20 cellular contexts compared by ENCODE assay signal in genomic region chr7:73376671-73377412, GRCh38. TPM values are rescaled to one million over a fixed set of nuclear protein-coding genes. Genes with fewer than 3 reads are reported as not detected.
DNase-seq lines count a peak whose midpoint lies in the region; ATAC-seq and TF ChIP-seq lines count a peak whose summit lies in the region.
"Had no signal": no experiment of that assay in that cellular context is flagged by ENCODE, and none has a peak within 500 bp of the region (broad histone marks: within the 10 kb centered on the region; RNA-seq: fewer than 3 reads in every experiment).

No MANE protein-coding gene starts in this region.

- no peak overlapping the region for H3K4me3 ChIP-seq in neuronal stem cell (ENCODE audit: low read length in 2 of 2)
- H3K4me3 ChIP-seq in upper lobe of right lung, result no peak overlapping the region
- H3K4me3 ChIP-seq in sigmoid colon, result no peak overlapping the region
- H3K4me3 ChIP-seq: BLaER1, GM23248 had no signal

- no peak for TF ChIP-seq POLR2A in sigmoid colon (IDR thresholded peaks at IDR 0.05)

- H3K79me1 ChIP-seq in neuronal stem cell (ENCODE audit: low read depth, low read length), result no peaks in the 10 kb centered on the region

- no peak overlapping the region for H2BK15ac ChIP-seq in neuronal stem cell (ENCODE audit: low read length)

- no peak for DNase-seq in activated naive CD4-positive, alpha-beta T cell treated with anti-CD3 and anti-CD28 coated beads, Interleukin-2, amount 50 U/mL, for 72 hours (ENCODE audit: low spot score in 2 of 2)
- no peak for DNase-seq in WTC11 (ENCODE audit: low spot score)
- DNase-seq in neuronal stem cell (ENCODE audit: low spot score), result no peak
- no peak for DNase-seq in upper lobe of right lung
- no peak for DNase-seq in sigmoid colon
- DNase-seq: Calu3; CD4-positive, alpha-beta memory T cell; DMS79 treated with DMSO at 0.1 percent for 48 hours; GF-D8; GM23248; HCEC 1CT had no signal

- H3K27me3 ChIP-seq in neuronal stem cell (ENCODE audit: control insufficient read depth in 3 of 3, insufficient read depth in 3 of 3, low read depth in 1 of 3, low read length in 3 of 3) (peaks cover 0 to 8% (median 0%) of the 10 kb centered on the region in 3 experiments), upper lobe of right lung (peaks cover 17% of the 10 kb centered on the region), sigmoid colon (peaks cover 8 to 24% (median 21%) of the 10 kb centered on the region in 3 donors)

- intact Hi-C loops in upper lobe of right lung (cut with DNase I) (no loop called here), sigmoid colon (cut with DNase I) (no loop called here)

- peaks cover 17% of the 10 kb centered on the region for H3K27me3 Mint-ChIP-seq in activated naive CD4-positive, alpha-beta T cell treated with anti-CD3 and anti-CD28 coated beads, Interleukin-2, amount 50 U/mL, for 24 hours
- peaks cover 7% of the 10 kb centered on the region for H3K27me3 Mint-ChIP-seq in WTC11 (ENCODE audit: low read depth)

- H2AK5ac ChIP-seq in neuronal stem cell (ENCODE audit: low read depth, low read length), result peak overlapping the region; percentile 70

- no peak overlapping the region for H2AFZ ChIP-seq in neuronal stem cell (ENCODE audit: low read length)
- H2AFZ ChIP-seq: GM23248 had no signal

- no peak overlapping the region for H2BK12ac ChIP-seq in neuronal stem cell (ENCODE audit: low read length)

- H3K27ac Mint-ChIP-seq in activated naive CD4-positive, alpha-beta T cell treated with anti-CD3 and anti-CD28 coated beads, Interleukin-2, amount 50 U/mL, for 24 hours, result no peak overlapping the region
- no peak overlapping the region for H3K27ac Mint-ChIP-seq in activated naive CD4-positive, alpha-beta T cell treated with anti-CD3 and anti-CD28 coated beads, Interleukin-2, amount 50 U/mL, for 72 hours
- no peak overlapping the region for H3K27ac Mint-ChIP-seq in WTC11
- H3K27ac Mint-ChIP-seq: CD14-positive monocyte; CD4-positive, alpha-beta memory T cell had no signal

- H3K9ac ChIP-seq in neuronal stem cell (ENCODE audit: low read depth, low read length, poor library complexity), result no peak overlapping the region
- H3K9ac ChIP-seq: BLaER1, GM23248 had no signal

- peaks cover 2% of the 10 kb centered on the region for H3K36me3 Mint-ChIP-seq in activated naive CD4-positive, alpha-beta T cell treated with anti-CD3 and anti-CD28 coated beads, Interleukin-2, amount 50 U/mL, for 24 hours
- H3K36me3 Mint-ChIP-seq in activated naive CD4-positive, alpha-beta T cell treated with anti-CD3 and anti-CD28 coated beads, Interleukin-2, amount 50 U/mL, for 72 hours, result no peaks in the 10 kb centered on the region
- H3K36me3 Mint-ChIP-seq in WTC11, result no peaks in the 10 kb centered on the region
- H3K36me3 Mint-ChIP-seq: CD4-positive, alpha-beta memory T cell had no signal

- H3K36me3 ChIP-seq in neuronal stem cell (replicated peaks in 1 of 2; ENCODE audit: control insufficient read depth in 2 of 2, insufficient read depth in 2 of 2, low read length in 2 of 2), result no peaks in the 10 kb centered on the region
- no peaks in the 10 kb centered on the region for H3K36me3 ChIP-seq in upper lobe of right lung
- H3K36me3 ChIP-seq in sigmoid colon, result no peaks in the 10 kb centered on the region
- H3K36me3 ChIP-seq: BLaER1 had no signal

- TF ChIP-seq EP300 in sigmoid colon (IDR thresholded peaks at IDR 0.05), result no peak

- peak overlapping the region; percentile 7 for H3K4me3 Mint-ChIP-seq in activated naive CD4-positive, alpha-beta T cell treated with anti-CD3 and anti-CD28 coated beads, Interleukin-2, amount 50 U/mL, for 24 hours
- H3K4me3 Mint-ChIP-seq in WTC11, result peak overlapping the region; percentile 41

- no peak overlapping the region for H3K4ac ChIP-seq in neuronal stem cell (ENCODE audit: low read length)

- peak overlapping the region; percentile 70 for H3K18ac ChIP-seq in neuronal stem cell (ENCODE audit: low read length)

- TF ChIP-seq CTCF in WTC11 (IDR thresholded peaks at IDR 0.05), result no peak
- TF ChIP-seq CTCF in upper lobe of right lung (IDR thresholded peaks at IDR 0.05), result no peak
- no peak for TF ChIP-seq CTCF in sigmoid colon (IDR thresholded peaks at IDR 0.05)

- no peak overlapping the region for H4K91ac ChIP-seq in neuronal stem cell (ENCODE audit: low read depth, low read length, poor library complexity)

- H2BK120ac ChIP-seq in neuronal stem cell (ENCODE audit: low read depth, low read length), result no peak overlapping the region

- no peaks in the 10 kb centered on the region for H3K4me1 ChIP-seq in neuronal stem cell (ENCODE audit: control insufficient read depth in 2 of 2, insufficient read depth in 1 of 2, low read depth in 1 of 2, low read length in 2 of 2)
- no peaks in the 10 kb centered on the region for H3K4me1 ChIP-seq in upper lobe of right lung
- peaks cover 0 to 8% (median 3%) of the 10 kb centered on the region in 4 donors for H3K4me1 ChIP-seq in sigmoid colon
- H3K4me1 ChIP-seq: BLaER1 had no signal

- H3K9me3 ChIP-seq in neuronal stem cell (replicated peaks in 1 of 2; ENCODE audit: control insufficient read depth in 2 of 2, insufficient read depth in 1 of 2, low read depth in 1 of 2, low read length in 2 of 2) (no peaks in the 10 kb centered on the region), upper lobe of right lung (no peaks in the 10 kb centered on the region), sigmoid colon (no peaks in the 10 kb centered on the region)

- no peak overlapping the region for H3K4me2 ChIP-seq in neuronal stem cell (ENCODE audit: insufficient read depth, low read length, poor library complexity, severe bottlenecking)
- H3K4me2 ChIP-seq: BLaER1 had no signal

- no peak overlapping the region for H2BK5ac ChIP-seq in neuronal stem cell (ENCODE audit: low read length)

- POLR2A ChIA-PET in WTC11 (lab: Charles Lee), result no interaction called here

- H3K23ac ChIP-seq in neuronal stem cell (ENCODE audit: low read depth, low read length, poor library complexity), result no peak overlapping the region

- no peaks in the 10 kb centered on the region for H3K4me1 Mint-ChIP-seq in activated naive CD4-positive, alpha-beta T cell treated with anti-CD3 and anti-CD28 coated beads, Interleukin-2, amount 50 U/mL, for 24 hours
- H3K4me1 Mint-ChIP-seq in WTC11, result no peaks in the 10 kb centered on the region

- H4K8ac ChIP-seq in neuronal stem cell (ENCODE audit: low read depth, low read length), result no peak overlapping the region

- no peak overlapping the region for H3K14ac ChIP-seq in neuronal stem cell (ENCODE audit: low read length)

- WGBS in neuronal stem cell (ENCODE audit: extremely low coverage in 2 of 2, insufficient read length in 2 of 2, insufficient replicate concordance in 1 of 2), 2 donors, result no CpG with 5 or more reads among the region's 20 CpGs
- 77 to 88% methylated on average over 20 of the region's 20 CpGs for WGBS in sigmoid colon, 2 donors

- CTCF ChIA-PET in WTC11 (lab: Charles Lee), result no interaction called here

- ATAC-seq in activated naive CD4-positive, alpha-beta T cell treated with anti-CD3 and anti-CD28 coated beads, Interleukin-2, amount 50 U/mL, for 72 hours, result no peak
- no peak for ATAC-seq in WTC11
- ATAC-seq in upper lobe of right lung, result peak; percentile 15
- no peak for ATAC-seq in HG02678 (IDR thresholded peaks at IDR 0.05; ENCODE audit: unreplicated experiment)
- no peak for ATAC-seq in GM19324 (IDR thresholded peaks at IDR 0.05; ENCODE audit: low FRiP score, unreplicated experiment)

- no peaks in the 10 kb centered on the region for H3K9me3 Mint-ChIP-seq in activated naive CD4-positive, alpha-beta T cell treated with anti-CD3 and anti-CD28 coated beads, Interleukin-2, amount 50 U/mL, for 24 hours
- no peaks in the 10 kb centered on the region for H3K9me3 Mint-ChIP-seq in activated naive CD4-positive, alpha-beta T cell treated with anti-CD3 and anti-CD28 coated beads, Interleukin-2, amount 50 U/mL, for 72 hours
- 0 out of 2 replicates have a peak, but pooled peaks cover 6% of the 10 kb centered on the region for H3K9me3 Mint-ChIP-seq in WTC11

- H3K27ac ChIP-seq in neuronal stem cell (replicated peaks; ENCODE audit: low read length), result no peak overlapping the region
- no peak overlapping the region for H3K27ac ChIP-seq in upper lobe of right lung
- no peak overlapping the region for H3K27ac ChIP-seq in sigmoid colon
- H3K27ac ChIP-seq: 22Rv1, BLaER1, GM23248 had no signal

TF ChIP-seq in WTC11, 78 proteins besides CTCF, POLR2A, EP300 and RAD21 (continues in another document):
- TF ChIP-seq ZNF219 (CRISPR knock-in tag; IDR thresholded peaks at IDR 0.05; ENCODE audit: borderline replicate concordance) (no peak), TEAD1 (CRISPR knock-in tag; IDR thresholded peaks at IDR 0.05) (no peak)
- TF ChIP-seq, protein P1, sequence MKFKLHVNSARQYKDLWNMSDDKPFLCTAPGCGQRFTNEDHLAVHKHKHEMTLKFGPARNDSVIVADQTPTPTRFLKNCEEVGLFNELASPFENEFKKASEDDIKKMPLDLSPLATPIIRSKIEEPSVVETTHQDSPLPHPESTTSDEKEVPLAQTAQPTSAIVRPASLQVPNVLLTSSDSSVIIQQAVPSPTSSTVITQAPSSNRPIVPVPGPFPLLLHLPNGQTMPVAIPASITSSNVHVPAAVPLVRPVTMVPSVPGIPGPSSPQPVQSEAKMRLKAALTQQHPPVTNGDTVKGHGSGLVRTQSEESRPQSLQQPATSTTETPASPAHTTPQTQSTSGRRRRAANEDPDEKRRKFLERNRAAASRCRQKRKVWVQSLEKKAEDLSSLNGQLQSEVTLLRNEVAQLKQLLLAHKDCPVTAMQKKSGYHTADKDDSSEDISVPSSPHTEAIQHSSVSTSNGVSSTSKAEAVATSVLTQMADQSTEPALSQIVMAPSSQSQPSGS (CRISPR knock-in tag; IDR thresholded peaks at IDR 0.05; ENCODE audit: borderline replicate concordance, low read depth), result no peak

RNA-seq across cellular contexts. Expression of gene FKBP6, which starts 48.9 kb away (rescaled TPM):
- not detected for total RNA-seq in activated naive CD4-positive, alpha-beta T cell treated with anti-CD3 and anti-CD28 coated beads, Interleukin-2, amount 50 U/mL, for 72 hours
- 0.09 to 0.11 TPM in 2 of 3 replicates, not detected in the other for total RNA-seq in WTC11 (2021)
- 0.06 TPM for polyA plus RNA-seq in neuronal stem cell (2013, experiment 1 of 2)
- polyA plus RNA-seq in neuronal stem cell (2013, experiment 2 of 2), result 0.03 TPM
- not detected for total RNA-seq in upper lobe of right lung
- total RNA-seq in sigmoid colon, result not detected
- polyA plus RNA-seq in sigmoid colon, result not detected
- total RNA-seq: A673; Calu3; CD4-positive, alpha-beta memory T cell; GM23248; HT-29 had no signal
- polyA plus RNA-seq: AG04450; CD14-positive monocyte; CD4-positive, alpha-beta memory T cell; GM23248 had no signal

RNA-seq across cellular contexts. Expression of gene TRIM50, which starts 49.0 kb away (rescaled TPM):
- under 1 TPM in 1 of 2 donors, not detected in 1; 0.20 TPM for total RNA-seq in activated naive CD4-positive, alpha-beta T cell treated with anti-CD3 and anti-CD28 coated beads, Interleukin-2, amount 50 U/mL, for 72 hours
- total RNA-seq in WTC11 (2021), result 0.15 to 0.16 TPM in 2 of 3 replicates, not detected in the other
- 0.03 TPM for polyA plus RNA-seq in neuronal stem cell (2013, experiment 1 of 2)
- polyA plus RNA-seq in neuronal stem cell (2013, experiment 2 of 2), result not detected
- 0.20 TPM for total RNA-seq in upper lobe of right lung
- total RNA-seq in sigmoid colon, result under 1 TPM in 2 of 4 donors, not detected in 2; 0.54 to 0.71 TPM
- polyA plus RNA-seq in sigmoid colon, result 1 to 10 TPM in 1 of 3 donors, under 1 TPM in 2; 0.07 to 3.0 (median 0.69) TPM
- total RNA-seq: A673; Calu3; CD4-positive, alpha-beta memory T cell; GM23248; HT-29 had no signal
- polyA plus RNA-seq: AG04450; CD14-positive monocyte; CD4-positive, alpha-beta memory T cell; GM23248 had no signal

RNA-seq across cellular contexts. Expression of gene FZD9, which starts 56.7 kb away (rescaled TPM):
- total RNA-seq in activated naive CD4-positive, alpha-beta T cell treated with anti-CD3 and anti-CD28 coated beads, Interleukin-2, amount 50 U/mL, for 72 hours, result under 1 TPM; 0.09 to 0.23 TPM
- total RNA-seq in WTC11 (2021) (4.0 to 5.2 TPM (median 4.5 TPM) in 3 replicates), upper lobe of right lung (0.26 TPM), sigmoid colon (1 to 10 TPM in 1 of 4 donors, under 1 TPM in 3; 0.28 to 2.1 (median 0.70) TPM)
- 3.7 TPM for polyA plus RNA-seq in neuronal stem cell (2013, experiment 1 of 2)
- polyA plus RNA-seq in neuronal stem cell (2013, experiment 2 of 2), result 3.6 TPM
- under 1 TPM in 1 of 3 donors, not detected in 2; 0.20 TPM for polyA plus RNA-seq in sigmoid colon
- total RNA-seq: CD4-positive, alpha-beta memory T cell; HT-29 had no signal
- polyA plus RNA-seq: CD4-positive, alpha-beta memory T cell had no signal
